ENCODE assay signal across 8 cellular contexts in genomic region chr11:57742087-57742452, GRCh38. TPM values are rescaled to one million over a fixed set of nuclear protein-coding genes. Genes with fewer than 3 reads are reported as not detected.
A peak's percentile ranks its signal among the peaks of the same experiment; 100 is the strongest.
DNase-seq lines count a peak whose midpoint lies in the region; ATAC-seq and TF ChIP-seq lines count a peak whose summit lies in the region.

No MANE protein-coding gene starts in this region.

- peak; percentile 31 for DNase-seq in stimulated activated CD4-positive, alpha-beta T cell treated with anti-CD3 and anti-CD28 coated beads, Interleukin-15, amount 100 ng/mL, for 24 hours
- no peak for DNase-seq in stimulated activated CD4-positive, alpha-beta T cell treated with anti-CD3 and anti-CD28 coated beads, Interleukin-2, amount 100 ng/mL, for 48 hours
- DNase-seq in body of pancreas (no peak), mesothelial cell of epicardium (ENCODE audit: low spot score in 2 of 2, unreplicated experiment in 2 of 2) (no peak), germinal center (ENCODE audit: low spot score) (no peak), NCI-H1105 treated with DMSO at 0.1 percent for 48 hours (lab: John Stamatoyannopoulos, UW) (no peak), amniotic stem cell (lab: John Stamatoyannopoulos, UW) (no peak)

- H3K9me3 ChIP-seq in body of pancreas = no peaks in the 10 kb centered on the region

- H3K4me1 Mint-ChIP-seq in mesothelial cell of epicardium = peaks cover 13% of the 10 kb centered on the region

- H3K27me3 ChIP-seq in body of pancreas = no peaks in the 10 kb centered on the region

- no peaks in the 10 kb centered on the region for H3K36me3 ChIP-seq in body of pancreas (replicated peaks in 1 of 2; ENCODE audit: insufficient read depth in 1 of 2, low read depth in 2 of 2)

- ATAC-seq in body of pancreas (no peak), GM21619 (IDR thresholded peaks at IDR 0.05; ENCODE audit: unreplicated experiment) (no peak)

- no peaks in the 10 kb centered on the region for H3K27me3 Mint-ChIP-seq in mesothelial cell of epicardium (ENCODE audit: low read depth)

- H3K27ac Mint-ChIP-seq in mesothelial cell of epicardium = peak overlapping the region; percentile 100

- intact Hi-C loops in body of pancreas (cut with DNase I) = no loop called here

- peak overlapping the region; percentile 94 for H3K4me3 Mint-ChIP-seq in mesothelial cell of epicardium

- H3K36me3 Mint-ChIP-seq in mesothelial cell of epicardium = peaks cover 22% of the 10 kb centered on the region

- no peak for TF ChIP-seq POLR2A in body of pancreas (IDR thresholded peaks at IDR 0.05)

- peak overlapping the region; percentile 81 to 91 for H3K4me3 ChIP-seq in body of pancreas

- H3K9me3 Mint-ChIP-seq in mesothelial cell of epicardium = no peaks in the 10 kb centered on the region

- WGBS in body of pancreas, 2 donors = 3 to 5% methylated on average over 10 of the region's 10 CpGs

- peaks cover 16% of the 10 kb centered on the region for H3K4me1 ChIP-seq in body of pancreas

- peak overlapping the region in 3 of 4 donors; percentile 67 to 94 (median 86) for H3K27ac ChIP-seq in body of pancreas

- TF ChIP-seq CTCF in body of pancreas (IDR thresholded peaks at IDR 0.05) (no peak), mesothelial cell of epicardium (IDR thresholded peaks at IDR 0.05; ENCODE audit: unreplicated experiment) (no peak)

RNA-seq across cellular contexts. Expression of gene SELENOH, which starts 0.8 kb away (rescaled TPM):
- total RNA-seq in body of pancreas (100 to 1,000 TPM in 1 of 2 donors, 10 to 100 TPM in 1; 86.1 to 157 TPM), mesothelial cell of epicardium (152 to 158 TPM (median 156 TPM) in 3 replicates)

RNA-seq across cellular contexts. Expression of gene BTBD18, which starts 9.5 kb away (rescaled TPM):
- total RNA-seq in body of pancreas (not detected), mesothelial cell of epicardium (not detected in 3 replicates)

RNA-seq across cellular contexts. Expression of gene CTNND1, which starts 19.5 kb away (rescaled TPM):
- total RNA-seq in body of pancreas = 100 to 1,000 TPM; 115 to 178 TPM
- 234 to 250 TPM (median 238 TPM) in 3 replicates for total RNA-seq in mesothelial cell of epicardium

RNA-seq across cellular contexts. Expression of gene TMX2, which starts 29.7 kb away (rescaled TPM):
- total RNA-seq in body of pancreas (10 to 100 TPM; 32.9 to 46.8 TPM), mesothelial cell of epicardium (62.8 to 64.9 TPM (median 63.8 TPM) in 3 replicates)

RNA-seq across cellular contexts. Expression of gene MED19, which starts 30.1 kb away (rescaled TPM):
- 10 to 100 TPM; 15.5 to 17.4 TPM for total RNA-seq in body of pancreas
- 19.3 to 19.7 TPM (median 19.6 TPM) in 3 replicates for total RNA-seq in mesothelial cell of epicardium
